ENCODE assay signal across 8 cellular contexts in genomic region chrX:74015379-74016019, GRCh38.
DNase-seq lines count a peak whose midpoint lies in the region; ATAC-seq lines count a peak whose summit lies in the region.

No MANE protein-coding gene starts in this region.

- H3K27ac Mint-ChIP-seq in central memory CD8-positive, alpha-beta T cell (ENCODE audit: low read depth): no peak overlapping the region

- no peaks in the 10 kb centered on the region for H3K4me1 Mint-ChIP-seq in central memory CD8-positive, alpha-beta T cell

- H3K36me3 Mint-ChIP-seq in central memory CD8-positive, alpha-beta T cell (ENCODE audit: insufficient read depth): peaks cover 2% of the 10 kb centered on the region

- H3K27me3 Mint-ChIP-seq in central memory CD8-positive, alpha-beta T cell: no peaks in the 10 kb centered on the region

- H3K4me3 Mint-ChIP-seq in central memory CD8-positive, alpha-beta T cell: no peak overlapping the region

- DNase-seq in Right ventricle myocardium inferior (ENCODE audit: missing footprints): no peak
- no peak for DNase-seq in cardiac septum (ENCODE audit: low spot score)
- peak; percentile 47 for DNase-seq in NCI-H2171 treated with DMSO at 0.1 percent for 48 hours (lab: John Stamatoyannopoulos, UW)
- peak; percentile 2 to 11 (median 6) for DNase-seq in activated CD4-positive, CD25-positive, alpha-beta regulatory T cell (lab: John Stamatoyannopoulos, UW)
- peak; percentile 28 to 38 for DNase-seq in central memory CD8-positive, alpha-beta T cell (ENCODE audit: low spot score in 2 of 2)
- DNase-seq in left lobe of liver (ENCODE audit: low spot score): peak; percentile 51
- DNase-seq in stimulated activated CD4-positive, alpha-beta T cell treated with anti-CD3 and anti-CD28 coated beads, TNF-alpha, amount 100 ng/mL, for 4 hours (ENCODE audit: low read depth in 3 of 3): peak; percentile 7 to 25 (median 7)

- intact Hi-C loops in Right ventricle myocardium inferior (cut with DNase I): loop anchor here (2.0 kb wide), 1 partner anchor 161 kb away; no protein-coding TSS in a partner anchor
- intact Hi-C loops in cardiac septum (cut with DNase I): loop anchor here (1.0 to 5.0 kb wide), 2 partner anchors 117 to 160 kb away; no protein-coding TSS in a partner anchor

- no peaks in the 10 kb centered on the region for H3K9me3 Mint-ChIP-seq in central memory CD8-positive, alpha-beta T cell

- ATAC-seq in Right ventricle myocardium inferior: peak; percentile 37
- ATAC-seq in HG03025 (IDR thresholded peaks at IDR 0.05; ENCODE audit: low FRiP score, unreplicated experiment): peak; percentile 79
- no peak for ATAC-seq in central memory CD8-positive, alpha-beta T cell (replicated peaks; ENCODE audit: extremely low read depth, poor library complexity, severe bottlenecking)
- peak; percentile 99 for ATAC-seq in left lobe of liver

Comparison
In these comparisons a context has a peak if more than half of its experiments do, and no peak if none do; other contexts are left out.
1. DNase-seq: peak in NCI-H2171 treated with DMSO at 0.1 percent for 48 hours (single experiment), activated CD4-positive, CD25-positive, alpha-beta regulatory T cell (4 of 4), central memory CD8-positive, alpha-beta T cell (2 of 2), left lobe of liver (single experiment) and stimulated activated CD4-positive, alpha-beta T cell treated with anti-CD3 and anti-CD28 coated beads, TNF-alpha, amount 100 ng/mL, for 4 hours (3 of 3); none in Right ventricle myocardium inferior (single experiment) and cardiac septum (single experiment).